ENCODE assay signal across 27 cellular contexts in genomic region chr9:93585259-93585658, GRCh38.
"Had no signal": no experiment of that assay in that cellular context is flagged by ENCODE, and none has a peak within 500 bp of the region (broad histone marks: within the 10 kb centered on the region; RNA-seq: fewer than 3 reads in every experiment).

No MANE protein-coding gene starts in this region.

- H3K27ac ChIP-seq: SK-N-MC, VCaP had no signal

- H3K27me3 ChIP-seq: MG63 had no signal

- ATAC-seq: activated T-cell treated with anti-CD3 and anti-CD28 coated beads, Interleukin-2, amount 50 U/mL, for 4 hours; Panc1; Right ventricle myocardium inferior; T-cell had no signal

- DNase-seq: activated CD4-positive, alpha-beta T cell treated with anti-CD3 and anti-CD28 coated beads, Interleukin-2, amount 10 ng/mL, durations not matched to agents 7 days and 5 days; activated CD4-positive, CD25-positive, alpha-beta regulatory T cell; activated gamma-delta T cell; activated naive CD4-positive, alpha-beta T cell treated with anti-CD3 and anti-CD28 coated beads for 36 hours; activated T-cell treated with anti-CD3 and anti-CD28 coated beads, Interleukin-2, amount 50 U/mL, for 4 hours; amygdala; MG63; MV-4-11; NCI-H1092 treated with DMSO at 0.1 percent for 48 hours; NCI-H1417 treated with DMSO at 0.1 percent for 48 hours; NCI-H1694; NCI-H2029; NCI-H2107; NCI-H2171 treated with DMSO at 0.1 percent for 48 hours; NCI-H226; NCI-H510A treated with DMSO at 0.1 percent for 48 hours; NCI-H69; NK-92 treated with Interleukin-12 subunit alpha and Interleukin-12 subunit beta, amount 100 ng/mL, for 24 hours; OCI-M1; RPMI8226; T-cell; T-helper 2 cell; T1000 had no signal

- H3K36me3 ChIP-seq: MG63 had no signal

- H3K4me3 ChIP-seq: MG63, SK-N-MC had no signal
